Comparison of ENCODE assay signal across 15 cellular contexts in genomic region chr2:102032368-102033027, GRCh38. TPM values are rescaled to one million over a fixed set of nuclear protein-coding genes. Genes with fewer than 3 reads are reported as not detected.
DNase-seq lines count a peak whose midpoint lies in the region; ATAC-seq and TF ChIP-seq lines count a peak whose summit lies in the region.
"Had no signal": no experiment of that assay in that cellular context is flagged by ENCODE, and none has a peak within 500 bp of the region (broad histone marks: within the 10 kb centered on the region; RNA-seq: fewer than 3 reads in every experiment).

No MANE protein-coding gene starts in this region.

- no peak overlapping the region for H3K4me3 ChIP-seq in astrocyte of the spinal cord (ENCODE audit: low read depth, low read length)
- H3K4me3 ChIP-seq in lower lobe of right lung, result no peak overlapping the region
- no peak overlapping the region for H3K4me3 ChIP-seq in tibial artery
- no peak overlapping the region for H3K4me3 ChIP-seq in A673 (ENCODE audit: low read depth, low read length, poor library complexity, severe bottlenecking)
- H3K4me3 ChIP-seq: esophagus muscularis mucosa had no signal

- no peak overlapping the region for H3K4me3 Mint-ChIP-seq in activated CD8-positive, alpha-beta T cell treated with anti-CD3 and anti-CD28 coated beads, Interleukin-2, amount 10 ng/mL, durations not matched to agents 7 days and 5 days
- no peak overlapping the region for H3K4me3 Mint-ChIP-seq in activated CD8-positive, alpha-beta T cell treated with anti-CD3 and anti-CD28 coated beads for 36 hours
- H3K4me3 Mint-ChIP-seq: type B pancreatic cell had no signal

- H3K36me3 Mint-ChIP-seq in activated CD8-positive, alpha-beta T cell treated with anti-CD3 and anti-CD28 coated beads, Interleukin-2, amount 10 ng/mL, durations not matched to agents 7 days and 5 days (ENCODE audit: low read depth), result peaks cover 3% of the 10 kb centered on the region
- H3K36me3 Mint-ChIP-seq in activated CD8-positive, alpha-beta T cell treated with anti-CD3 and anti-CD28 coated beads for 36 hours (ENCODE audit: low read depth), result no peaks in the 10 kb centered on the region
- H3K36me3 Mint-ChIP-seq: type B pancreatic cell had no signal

- no peaks in the 10 kb centered on the region for H3K9me3 Mint-ChIP-seq in activated CD8-positive, alpha-beta T cell treated with anti-CD3 and anti-CD28 coated beads, Interleukin-2, amount 10 ng/mL, durations not matched to agents 7 days and 5 days (ENCODE audit: insufficient read depth)
- peaks cover 4% of the 10 kb centered on the region for H3K9me3 Mint-ChIP-seq in activated CD8-positive, alpha-beta T cell treated with anti-CD3 and anti-CD28 coated beads for 36 hours

- peaks cover 2% of the 10 kb centered on the region for H3K27me3 Mint-ChIP-seq in activated CD8-positive, alpha-beta T cell treated with anti-CD3 and anti-CD28 coated beads, Interleukin-2, amount 10 ng/mL, durations not matched to agents 7 days and 5 days (ENCODE audit: low read depth)
- no peaks in the 10 kb centered on the region for H3K27me3 Mint-ChIP-seq in activated CD8-positive, alpha-beta T cell treated with anti-CD3 and anti-CD28 coated beads for 36 hours
- H3K27me3 Mint-ChIP-seq: type B pancreatic cell had no signal

- no peak for DNase-seq in activated CD8-positive, alpha-beta T cell treated with anti-CD3 and anti-CD28 coated beads, Interleukin-2, amount 10 ng/mL, durations not matched to agents 7 days and 5 days
- DNase-seq in activated CD8-positive, alpha-beta T cell treated with anti-CD3 and anti-CD28 coated beads for 36 hours, result no peak
- peak; percentile 30 for DNase-seq in astrocyte of the spinal cord (ENCODE audit: low read depth, low spot score)
- no peak for DNase-seq in lower lobe of right lung
- no peak for DNase-seq in tibial artery
- DNase-seq in A673 (ENCODE audit: low spot score), result no peak
- no peak for DNase-seq in superior temporal gyrus (ENCODE audit: extremely low spot score)
- DNase-seq in activated CD4-positive, CD25-positive, alpha-beta regulatory T cell (lab: John Stamatoyannopoulos, UW), result no peak
- DNase-seq: DMS79, Karpas-422, NCI-H2227 treated with DMSO at 0.1 percent for 48 hours, T1000 had no signal

- TF ChIP-seq CTCF in activated CD8-positive, alpha-beta T cell treated with anti-CD3 and anti-CD28 coated beads for 36 hours (IDR thresholded peaks at IDR 0.05), result no peak
- TF ChIP-seq CTCF in astrocyte of the spinal cord (IDR thresholded peaks at IDR 0.05; ENCODE audit: low read depth, low read length), result no peak
- no peak for TF ChIP-seq CTCF in lower lobe of right lung (IDR thresholded peaks at IDR 0.05)
- TF ChIP-seq CTCF in tibial artery (IDR thresholded peaks at IDR 0.05), result no peak
- TF ChIP-seq CTCF in A673 (conservative IDR thresholded peaks at IDR 0.05; ENCODE audit: low read depth, low read length), result no peak

- in situ Hi-C loops in astrocyte of the spinal cord (cut with HindIII; ENCODE audit: low sequenced_read_pairs), result no loop called here

- POLR2A ChIA-PET in activated CD8-positive, alpha-beta T cell treated with anti-CD3 and anti-CD28 coated beads, Interleukin-2, amount 10 ng/mL, durations not matched to agents 7 days and 5 days (lab: Charles Lee), result no interaction called here
- POLR2A ChIA-PET in activated CD8-positive, alpha-beta T cell treated with anti-CD3 and anti-CD28 coated beads for 36 hours (lab: Charles Lee), result interaction anchor here (1.1 kb wide), 1 partner anchor 205 kb away, joined by 3 read pairs; no protein-coding TSS in a partner anchor
- POLR2A ChIA-PET in A673 (lab: Charles Lee; ENCODE audit: low non-redundant PET), result no interaction called here

- H3K36me3 ChIP-seq in lower lobe of right lung, result no peaks in the 10 kb centered on the region
- H3K36me3 ChIP-seq in tibial artery, result no peaks in the 10 kb centered on the region
- no peaks in the 10 kb centered on the region for H3K36me3 ChIP-seq in A673 (ENCODE audit: insufficient read depth, low read length, poor library complexity, severe bottlenecking)
- H3K36me3 ChIP-seq: esophagus muscularis mucosa had no signal

- H3K4me1 Mint-ChIP-seq in activated CD8-positive, alpha-beta T cell treated with anti-CD3 and anti-CD28 coated beads, Interleukin-2, amount 10 ng/mL, durations not matched to agents 7 days and 5 days (ENCODE audit: low read depth), result peaks cover 36% of the 10 kb centered on the region
- peaks cover 38% of the 10 kb centered on the region for H3K4me1 Mint-ChIP-seq in activated CD8-positive, alpha-beta T cell treated with anti-CD3 and anti-CD28 coated beads for 36 hours (ENCODE audit: low read depth)

- H3K27ac ChIP-seq in lower lobe of right lung (peak overlapping the region; percentile 63), tibial artery (peak overlapping the region; percentile 36 to 51), A673 (ENCODE audit: low read depth, low read length, poor library complexity, severe bottlenecking) (no peak overlapping the region)

- ATAC-seq in activated CD8-positive, alpha-beta T cell treated with anti-CD3 and anti-CD28 coated beads, Interleukin-2, amount 10 ng/mL, durations not matched to agents 7 days and 5 days, result no peak
- ATAC-seq in activated CD8-positive, alpha-beta T cell treated with anti-CD3 and anti-CD28 coated beads for 36 hours, result no peak
- no peak for ATAC-seq in lower lobe of right lung

- CTCF ChIA-PET in activated CD8-positive, alpha-beta T cell treated with anti-CD3 and anti-CD28 coated beads, Interleukin-2, amount 10 ng/mL, durations not matched to agents 7 days and 5 days (lab: Charles Lee), result interaction anchor here (0.9 to 2.1 kb wide), 6 partner anchors 12 to 215 kb away, joined by 3 to 13 read pairs (median 6); no protein-coding TSS in a partner anchor
- CTCF ChIA-PET in activated CD8-positive, alpha-beta T cell treated with anti-CD3 and anti-CD28 coated beads for 36 hours (lab: Charles Lee), result interaction anchor here (0.9 to 4.4 kb wide), 5 partner anchors 12 to 411 kb away, joined by 3 to 25 read pairs (median 6); no protein-coding TSS in a partner anchor
- CTCF ChIA-PET in A673 (lab: Charles Lee), result no interaction called here

- BruUV-seq in A673 (replicated peaks; lab: Mats Ljungman, UMichigan), result no TSS peak

- H3K9me3 ChIP-seq in lower lobe of right lung (no peaks in the 10 kb centered on the region), tibial artery (no peaks in the 10 kb centered on the region), A673 (ENCODE audit: low read depth, low read length, poor library complexity, severe bottlenecking) (no peaks in the 10 kb centered on the region)
- H3K9me3 ChIP-seq: esophagus muscularis mucosa had no signal

- H3K27ac Mint-ChIP-seq in activated CD8-positive, alpha-beta T cell treated with anti-CD3 and anti-CD28 coated beads, Interleukin-2, amount 10 ng/mL, durations not matched to agents 7 days and 5 days, result peak overlapping the region; percentile 32
- H3K27ac Mint-ChIP-seq in activated CD8-positive, alpha-beta T cell treated with anti-CD3 and anti-CD28 coated beads for 36 hours, result no peak overlapping the region
- H3K27ac Mint-ChIP-seq: type B pancreatic cell had no signal

- peaks cover 62% of the 10 kb centered on the region for H3K4me1 ChIP-seq in lower lobe of right lung
- peaks cover 0 to 58% (median 37%) of the 10 kb centered on the region in 4 donors for H3K4me1 ChIP-seq in tibial artery
- no peaks in the 10 kb centered on the region for H3K4me1 ChIP-seq in A673 (ENCODE audit: insufficient read depth, low read length, poor library complexity, severe bottlenecking)

- H3K27me3 ChIP-seq in lower lobe of right lung (ENCODE audit: low read depth) (no peaks in the 10 kb centered on the region), tibial artery (no peaks in the 10 kb centered on the region), A673 (replicated peaks; ENCODE audit: insufficient read depth, low read depth, low read length, poor library complexity) (peaks cover 6% of the 10 kb centered on the region)
- H3K27me3 ChIP-seq: esophagus muscularis mucosa had no signal

- intact Hi-C loops in activated CD8-positive, alpha-beta T cell treated with anti-CD3 and anti-CD28 coated beads for 36 hours (cut with micrococcal nuclease), result no loop called here
- intact Hi-C loops in lower lobe of right lung (cut with DNase I), result no loop called here
- intact Hi-C loops in tibial artery (cut with DNase I; ENCODE audit: low total_unique reads), result no loop called here
- intact Hi-C loops in A673 (cut with micrococcal nuclease; ENCODE audit: unreplicated experiment), result no loop called here

RNA-seq across cellular contexts. Expression of gene IL1R2, which starts 40.7 kb away (rescaled TPM):
- total RNA-seq in activated CD8-positive, alpha-beta T cell treated with anti-CD3 and anti-CD28 coated beads, Interleukin-2, amount 10 ng/mL, durations not matched to agents 7 days and 5 days, result not detected
- total RNA-seq in activated CD8-positive, alpha-beta T cell treated with anti-CD3 and anti-CD28 coated beads for 36 hours, result 1 to 10 TPM in 1 of 2 experiments, not detected in 1; 1.1 TPM
- total RNA-seq in lower lobe of right lung (23.3 TPM), A673 (2021) (not detected in 2 replicates)
- total RNA-seq: cerebellum had no signal

Comparison
In these comparisons a context has a peak if more than half of its experiments do, and no peak if none do; other contexts are left out.
1. RNA of gene IL1R2, which starts 40.7 kb away (total RNA-seq): 23.3 TPM in lower lobe of right lung (single experiment); 1.1 TPM in activated CD8-positive, alpha-beta T cell treated with anti-CD3 and anti-CD28 coated beads for 36 hours, not detected in A673 and not detected in activated CD8-positive, alpha-beta T cell treated with anti-CD3 and anti-CD28 coated beads, Interleukin-2, amount 10 ng/mL, durations not matched to agents 7 days and 5 days; every median in the first group is over 10 times any median in the second.